Comparison of ENCODE assay signal across 9 cellular contexts in genomic region chr1:111334169-111334568, GRCh38. TPM values are rescaled to one million over a fixed set of nuclear protein-coding genes. Genes with fewer than 3 reads are reported as not detected.
DNase-seq lines count a peak whose midpoint lies in the region; ATAC-seq and TF ChIP-seq lines count a peak whose summit lies in the region.
"Had no signal": no experiment of that assay in that cellular context is flagged by ENCODE, and none has a peak within 500 bp of the region (broad histone marks: within the 10 kb centered on the region; RNA-seq: fewer than 3 reads in every experiment).

No MANE protein-coding gene starts in this region.

- DNase-seq in CD4-positive, CD25-positive, alpha-beta regulatory T cell, result peak; percentile 31 to 70 (median 67)
- DNase-seq in HFF-Myc (ENCODE audit: extremely low read depth, low read depth) (peak; percentile 10), RWPE1 (ENCODE audit: low spot score) (peak; percentile 49), astrocyte of the cerebellum (ENCODE audit: low read depth) (peak; percentile 24), kidney glomerular epithelial cell (lab: John Stamatoyannopoulos, UW) (peak; percentile 16), prostate gland (ENCODE audit: low spot score) (no peak), NCI-H524 treated with DMSO at 0.1 percent for 48 hours (lab: John Stamatoyannopoulos, UW) (no peak)
- peak; percentile 45 for DNase-seq in stimulated activated naive CD4-positive, alpha-beta T cell treated with Interleukin-2 at 50 U/mL for 16 hours (lab: John Stamatoyannopoulos, UW)

- peak; percentile 73 to 80 for ATAC-seq in CD4-positive, CD25-positive, alpha-beta regulatory T cell (ENCODE audit: low read depth in 2 of 2)
- ATAC-seq: mucosa of descending colon had no signal

- TF ChIP-seq CTCF in HFF-Myc (IDR thresholded peaks at IDR 0.05; ENCODE audit: low read depth, low read length, missing control alignments) (peak; percentile 59), RWPE1 (conservative IDR thresholded peaks at IDR 0.05; ENCODE audit: low read depth) (no peak), astrocyte of the cerebellum (IDR thresholded peaks at IDR 0.05; ENCODE audit: low read depth, low read length, missing control alignments) (peak; percentile 65), prostate gland (IDR thresholded peaks at IDR 0.05) (peak in 2 of 4 experiments; percentile 41 to 51)

- H3K4me3 ChIP-seq in CD4-positive, CD25-positive, alpha-beta regulatory T cell (ENCODE audit: low read depth, low read length), result no peak overlapping the region
- no peak overlapping the region for H3K4me3 ChIP-seq in HFF-Myc (replicated peaks; ENCODE audit: low read depth, low read length)
- no peak overlapping the region for H3K4me3 ChIP-seq in astrocyte of the cerebellum (ENCODE audit: low read depth, low read length)
- H3K4me3 ChIP-seq in prostate gland, result no peak overlapping the region
- H3K4me3 ChIP-seq: mucosa of descending colon had no signal

- H3K27me3 ChIP-seq in CD4-positive, CD25-positive, alpha-beta regulatory T cell (ENCODE audit: control insufficient read depth, insufficient read depth, low read length), result no peaks in the 10 kb centered on the region
- H3K27me3 ChIP-seq in prostate gland (replicated peaks; ENCODE audit: insufficient read depth), result no peaks in the 10 kb centered on the region

- H3K27ac Mint-ChIP-seq in CD4-positive, CD25-positive, alpha-beta regulatory T cell, result no peak overlapping the region

- no peak overlapping the region for H3K27ac ChIP-seq in CD4-positive, CD25-positive, alpha-beta regulatory T cell (ENCODE audit: insufficient read depth, low read length, poor library complexity, severe bottlenecking)
- H3K27ac ChIP-seq in RWPE1 (no peak overlapping the region), prostate gland (no peak overlapping the region)

- intact Hi-C loops in prostate gland (cut with DNase I), result no loop called here

- in situ Hi-C loops in astrocyte of the cerebellum (cut with HindIII; ENCODE audit: low sequenced_read_pairs), result no loop called here

- H3K36me3 ChIP-seq in CD4-positive, CD25-positive, alpha-beta regulatory T cell (ENCODE audit: control insufficient read depth, insufficient read depth, low read length), result no peaks in the 10 kb centered on the region
- no peaks in the 10 kb centered on the region for H3K36me3 ChIP-seq in prostate gland

- peaks cover 0 to 5% (median 4%) of the 10 kb centered on the region in 4 donors for H3K4me1 Mint-ChIP-seq in CD4-positive, CD25-positive, alpha-beta regulatory T cell

- no peaks in the 10 kb centered on the region for H3K4me1 ChIP-seq in CD4-positive, CD25-positive, alpha-beta regulatory T cell (ENCODE audit: control insufficient read depth, insufficient read depth, low read length, poor library complexity, severe bottlenecking)
- H3K4me1 ChIP-seq in prostate gland (replicated peaks), result no peaks in the 10 kb centered on the region

- H3K9me3 Mint-ChIP-seq in CD4-positive, CD25-positive, alpha-beta regulatory T cell, result peaks cover 2 to 21% (median 12%) of the 10 kb centered on the region in 7 donors

- H3K9me3 ChIP-seq in CD4-positive, CD25-positive, alpha-beta regulatory T cell (ENCODE audit: control insufficient read depth in 2 of 2, low read length in 2 of 2), result peaks cover under 1 to 3% of the 10 kb centered on the region in 2 experiments
- H3K9me3 ChIP-seq in prostate gland, result no peaks in the 10 kb centered on the region
- H3K9me3 ChIP-seq: mucosa of descending colon had no signal

- peaks cover 5% of the 10 kb centered on the region for H3K36me3 Mint-ChIP-seq in CD4-positive, CD25-positive, alpha-beta regulatory T cell

- CTCF ChIA-PET in RWPE1 (lab: Yijun Ruan, JAX), result interaction anchor here (0.6 to 1.3 kb wide), 7 partner anchors 30 to 116 kb away, joined by 3 to 4 read pairs (median 3); no protein-coding TSS in a partner anchor

- no peak for TF ChIP-seq POLR2A in prostate gland (IDR thresholded peaks at IDR 0.05)

- POLR2A ChIA-PET in RWPE1 (lab: Yijun Ruan, JAX; ENCODE audit: low non-redundant PET), result no interaction called here

- no peak overlapping the region for H3K4me3 Mint-ChIP-seq in CD4-positive, CD25-positive, alpha-beta regulatory T cell

- WGBS in prostate gland, result 61% methylated on average over 2 of the region's 2 CpGs

- peaks cover 11% of the 10 kb centered on the region for H3K27me3 Mint-ChIP-seq in CD4-positive, CD25-positive, alpha-beta regulatory T cell

RNA-seq across cellular contexts. Expression of gene CHIA, which starts 43.5 kb away (rescaled TPM):
- total RNA-seq in CD4-positive, CD25-positive, alpha-beta regulatory T cell, result not detected
- not detected for polyA plus RNA-seq in CD4-positive, CD25-positive, alpha-beta regulatory T cell
- not detected for total RNA-seq in prostate gland
- total RNA-seq: mucosa of descending colon had no signal

Comparison
In these comparisons a context has a peak if more than half of its experiments do, and no peak if none do; other contexts are left out.
1. DNase-seq: peak in CD4-positive, CD25-positive, alpha-beta regulatory T cell (3 of 3), HFF-Myc (single experiment), RWPE1 (single experiment), astrocyte of the cerebellum (single experiment), kidney glomerular epithelial cell (single experiment) and stimulated activated naive CD4-positive, alpha-beta T cell treated with Interleukin-2 at 50 U/mL for 16 hours (single experiment); none in prostate gland (single experiment) and NCI-H524 treated with DMSO at 0.1 percent for 48 hours (single experiment).